In genomic region chr22:46732041-46732379, GRCh38 we compare ENCODE assay signal across 15 cellular contexts. TPM values are rescaled to one million over a fixed set of nuclear protein-coding genes. Genes with fewer than 3 reads are reported as not detected.
A peak's percentile ranks its signal among the peaks of the same experiment; 100 is the strongest.
DNase-seq lines count a peak whose midpoint lies in the region; ATAC-seq lines count a peak whose summit lies in the region.
"Had no signal": no experiment of that assay in that cellular context is flagged by ENCODE, and none has a peak within 500 bp of the region (broad histone marks: within the 10 kb centered on the region; RNA-seq: fewer than 3 reads in every experiment).

No MANE protein-coding gene starts in this region.

- no peak overlapping the region for H3K14ac ChIP-seq in neuronal stem cell (ENCODE audit: low read length)

- H2BK5ac ChIP-seq in neuronal stem cell (ENCODE audit: low read length), result no peak overlapping the region

- peaks cover 10 to 70% (median 17%) of the 10 kb centered on the region in 3 donors for H3K36me3 Mint-ChIP-seq in CD8-positive, alpha-beta memory T cell
- peaks cover 22% of the 10 kb centered on the region for H3K36me3 Mint-ChIP-seq in activated T-helper 1 cell treated with anti-CD3 and anti-CD28 coated beads, Interleukin-12 subunit alpha, Interleukin-12 subunit beta, Interleukin-2, Interleukin-4 antibody, amounts not matched to agents 30 ng/mL and 10 ng/mL and 1 ng/mL, durations not matched to agents 14 hours and 24 hours and 36 hours (ENCODE audit: low read depth)

- H2BK120ac ChIP-seq in neuronal stem cell (ENCODE audit: low read depth, low read length), result no peak overlapping the region

- H3K4me3 Mint-ChIP-seq in CD8-positive, alpha-beta memory T cell, result peak overlapping the region in 5 of 7 donors; percentile 21 to 85 (median 69)
- no peak overlapping the region for H3K4me3 Mint-ChIP-seq in activated T-helper 1 cell treated with anti-CD3 and anti-CD28 coated beads, Interleukin-12 subunit alpha, Interleukin-12 subunit beta, Interleukin-2, Interleukin-4 antibody, amounts not matched to agents 30 ng/mL and 10 ng/mL and 1 ng/mL, durations not matched to agents 14 hours and 24 hours and 36 hours
- H3K4me3 Mint-ChIP-seq: activated B cell treated with CpG ODN at 0.5 μM for 24 hours had no signal

- H3K9ac ChIP-seq in neuronal stem cell (ENCODE audit: low read depth, low read length, poor library complexity), result no peak overlapping the region

- H2BK15ac ChIP-seq in neuronal stem cell (ENCODE audit: low read length), result no peak overlapping the region

- no peaks in the 10 kb centered on the region for H3K9me3 Mint-ChIP-seq in CD8-positive, alpha-beta memory T cell
- no peaks in the 10 kb centered on the region for H3K9me3 Mint-ChIP-seq in activated T-helper 1 cell treated with anti-CD3 and anti-CD28 coated beads, Interleukin-12 subunit alpha, Interleukin-12 subunit beta, Interleukin-2, Interleukin-4 antibody, amounts not matched to agents 30 ng/mL and 10 ng/mL and 1 ng/mL, durations not matched to agents 14 hours and 24 hours and 36 hours
- H3K9me3 Mint-ChIP-seq: activated B cell treated with CpG ODN at 0.5 μM for 24 hours had no signal

- H3K4me3 ChIP-seq in CD8-positive, alpha-beta memory T cell (ENCODE audit: low read length), result no peak overlapping the region
- no peak overlapping the region for H3K4me3 ChIP-seq in neuronal stem cell (ENCODE audit: low read length in 2 of 2)

- no CpG with 5 or more reads among the region's 14 CpGs for WGBS in neuronal stem cell (ENCODE audit: extremely low coverage in 2 of 2, insufficient read length in 2 of 2, insufficient replicate concordance in 1 of 2), 2 donors

- H3K27ac Mint-ChIP-seq in CD8-positive, alpha-beta memory T cell, result peak overlapping the region in 6 of 8 donors; percentile 92 to 100 (median 94)
- peak overlapping the region; percentile 40 for H3K27ac Mint-ChIP-seq in activated T-helper 1 cell treated with anti-CD3 and anti-CD28 coated beads, Interleukin-12 subunit alpha, Interleukin-12 subunit beta, Interleukin-2, Interleukin-4 antibody, amounts not matched to agents 30 ng/mL and 10 ng/mL and 1 ng/mL, durations not matched to agents 14 hours and 24 hours and 36 hours
- H3K27ac Mint-ChIP-seq: activated B cell treated with CpG ODN at 0.5 μM for 24 hours had no signal

- DNase-seq in CD8-positive, alpha-beta memory T cell, result no peak
- no peak for DNase-seq in activated T-helper 1 cell treated with anti-CD3 and anti-CD28 coated beads, Interleukin-12 subunit alpha, Interleukin-12 subunit beta, Interleukin-2, Interleukin-4 antibody, amounts not matched to agents 30 ng/mL and 10 ng/mL and 1 ng/mL, durations not matched to agents 14 hours and 24 hours and 36 hours (ENCODE audit: low spot score)
- DNase-seq in left ventricle myocardium superior, result no peak
- no peak for DNase-seq in neuronal stem cell (ENCODE audit: low spot score)
- no peak for DNase-seq in NCI-H2107 treated with DMSO at 0.1 percent for 48 hours (lab: John Stamatoyannopoulos, UW; ENCODE audit: unreplicated experiment)
- no peak for DNase-seq in dermis blood vessel endothelial cell
- no peak for DNase-seq in activated CD4-positive, alpha-beta T cell treated with anti-CD3 and anti-CD28 coated beads, Interleukin-2, amount 50 U/mL, for 1 hour
- no peak for DNase-seq in activated gamma-delta T cell (lab: John Stamatoyannopoulos, UW)
- DNase-seq: activated B cell treated with CpG ODN at 0.5 μM for 24 hours; central memory CD4-positive, alpha-beta T cell; erythroblast; midbrain; NCI-H2081 treated with DMSO at 0.1 percent for 48 hours; stimulated activated CD4-positive, alpha-beta T cell treated with anti-CD3 and anti-CD28 coated beads, Interleukin-4, amount 100 ng/mL, for 24 hours; stimulated activated naive CD4-positive, alpha-beta T cell had no signal

- no peak overlapping the region for H3K27ac ChIP-seq in CD8-positive, alpha-beta memory T cell (ENCODE audit: low read depth, low read length)
- H3K27ac ChIP-seq in neuronal stem cell (replicated peaks; ENCODE audit: low read length), result no peak overlapping the region

- peak overlapping the region; percentile 70 for H3K18ac ChIP-seq in neuronal stem cell (ENCODE audit: low read length)

- POLR2A ChIA-PET in CD8-positive, alpha-beta memory T cell (lab: Charles Lee), result no interaction called here

- no peak overlapping the region for H4K91ac ChIP-seq in neuronal stem cell (ENCODE audit: low read depth, low read length, poor library complexity)

- H3K27me3 ChIP-seq in CD8-positive, alpha-beta memory T cell (ENCODE audit: insufficient read depth, low read length, poor library complexity, severe bottlenecking), result no peaks in the 10 kb centered on the region
- H3K27me3 ChIP-seq in neuronal stem cell (ENCODE audit: control insufficient read depth in 3 of 3, insufficient read depth in 3 of 3, low read depth in 1 of 3, low read length in 3 of 3), result no peaks in the 10 kb centered on the region

- H3K4me1 ChIP-seq in CD8-positive, alpha-beta memory T cell (ENCODE audit: insufficient read depth, low read length), result peaks cover 50% of the 10 kb centered on the region
- peaks cover 14 to 29% of the 10 kb centered on the region in 2 donors for H3K4me1 ChIP-seq in neuronal stem cell (ENCODE audit: control insufficient read depth in 2 of 2, insufficient read depth in 1 of 2, low read depth in 1 of 2, low read length in 2 of 2)

- H4K8ac ChIP-seq in neuronal stem cell (ENCODE audit: low read depth, low read length), result no peak overlapping the region

- peaks cover 19% of the 10 kb centered on the region for H3K79me1 ChIP-seq in neuronal stem cell (ENCODE audit: low read depth, low read length)

- H3K4me2 ChIP-seq in neuronal stem cell (ENCODE audit: insufficient read depth, low read length, poor library complexity, severe bottlenecking), result no peak overlapping the region

- H3K27me3 Mint-ChIP-seq in CD8-positive, alpha-beta memory T cell, result peaks cover 0 to 3% of the 10 kb centered on the region in 2 donors
- no peaks in the 10 kb centered on the region for H3K27me3 Mint-ChIP-seq in activated T-helper 1 cell treated with anti-CD3 and anti-CD28 coated beads, Interleukin-12 subunit alpha, Interleukin-12 subunit beta, Interleukin-2, Interleukin-4 antibody, amounts not matched to agents 30 ng/mL and 10 ng/mL and 1 ng/mL, durations not matched to agents 14 hours and 24 hours and 36 hours (ENCODE audit: insufficient read depth)
- H3K27me3 Mint-ChIP-seq: activated B cell treated with CpG ODN at 0.5 μM for 24 hours had no signal

- H3K9me3 ChIP-seq in CD8-positive, alpha-beta memory T cell (ENCODE audit: low read length), result no peaks in the 10 kb centered on the region
- no peaks in the 10 kb centered on the region for H3K9me3 ChIP-seq in neuronal stem cell (replicated peaks in 1 of 2; ENCODE audit: control insufficient read depth in 2 of 2, insufficient read depth in 1 of 2, low read depth in 1 of 2, low read length in 2 of 2)

- intact Hi-C loops in activated T-helper 1 cell treated with anti-CD3 and anti-CD28 coated beads, Interleukin-12 subunit alpha, Interleukin-12 subunit beta, Interleukin-2, Interleukin-4 antibody, amounts not matched to agents 30 ng/mL and 10 ng/mL and 1 ng/mL, durations not matched to agents 14 hours and 24 hours and 36 hours (cut with micrococcal nuclease), result no loop called here
- intact Hi-C loops in left ventricle myocardium superior (cut with micrococcal nuclease), result loop anchor here (10.0 kb wide), 1 partner anchor 47 kb away; no protein-coding TSS in a partner anchor

- H2BK12ac ChIP-seq in neuronal stem cell (ENCODE audit: low read length), result no peak overlapping the region

- H3K36me3 ChIP-seq in CD8-positive, alpha-beta memory T cell (ENCODE audit: insufficient read depth, low read length), result peaks cover 5% of the 10 kb centered on the region
- peaks cover 14 to 65% of the 10 kb centered on the region in 2 donors for H3K36me3 ChIP-seq in neuronal stem cell (replicated peaks in 1 of 2; ENCODE audit: control insufficient read depth in 2 of 2, insufficient read depth in 2 of 2, low read length in 2 of 2)

- CTCF ChIA-PET in CD8-positive, alpha-beta memory T cell (lab: Charles Lee), result interaction anchor here (1.6 to 1.9 kb wide), 2 partner anchors 26 to 27 kb away, joined by 4 to 8 read pairs; no protein-coding TSS in a partner anchor

- no peak overlapping the region for H3K4ac ChIP-seq in neuronal stem cell (ENCODE audit: low read length)

- peak; percentile 5 for ATAC-seq in left ventricle myocardium superior

- no peak overlapping the region for H2AK5ac ChIP-seq in neuronal stem cell (ENCODE audit: low read depth, low read length)

- H2AFZ ChIP-seq in neuronal stem cell (ENCODE audit: low read length), result no peak overlapping the region

- H3K4me1 Mint-ChIP-seq in CD8-positive, alpha-beta memory T cell, result peaks cover 55 to 82% (median 79%) of the 10 kb centered on the region in 3 donors
- H3K4me1 Mint-ChIP-seq in activated T-helper 1 cell treated with anti-CD3 and anti-CD28 coated beads, Interleukin-12 subunit alpha, Interleukin-12 subunit beta, Interleukin-2, Interleukin-4 antibody, amounts not matched to agents 30 ng/mL and 10 ng/mL and 1 ng/mL, durations not matched to agents 14 hours and 24 hours and 36 hours (ENCODE audit: low read depth), result peaks cover 44% of the 10 kb centered on the region

- H3K23ac ChIP-seq in neuronal stem cell (ENCODE audit: low read depth, low read length, poor library complexity), result no peak overlapping the region

RNA-seq across cellular contexts. Expression of gene CERK, which starts 6.0 kb away (rescaled TPM):
- total RNA-seq in CD8-positive, alpha-beta memory T cell, result 10 to 100 TPM; 64.3 to 64.5 TPM
- 108 TPM for polyA plus RNA-seq in CD8-positive, alpha-beta memory T cell
- 69.6 and 76.5 TPM in 2 replicates for total RNA-seq in activated T-helper 1 cell treated with anti-CD3 and anti-CD28 coated beads, Interleukin-12 subunit alpha, Interleukin-12 subunit beta, Interleukin-2, Interleukin-4 antibody, amounts not matched to agents 30 ng/mL and 10 ng/mL and 1 ng/mL, durations not matched to agents 14 hours and 24 hours and 36 hours
- 87.5 TPM for total RNA-seq in left ventricle myocardium superior
- polyA plus RNA-seq in neuronal stem cell (2013, experiment 1 of 2), result 50.9 TPM
- 51.4 TPM for polyA plus RNA-seq in neuronal stem cell (2013, experiment 2 of 2)
- total RNA-seq in dermis blood vessel endothelial cell, result 87.8 and 106 TPM in 2 replicates

RNA-seq across cellular contexts. Expression of gene TBC1D22A, which starts 30.4 kb away (rescaled TPM):
- total RNA-seq in CD8-positive, alpha-beta memory T cell, result 10 to 100 TPM; 34.0 to 34.8 TPM
- 26.6 TPM for polyA plus RNA-seq in CD8-positive, alpha-beta memory T cell
- 42.4 and 48.1 TPM in 2 replicates for total RNA-seq in activated T-helper 1 cell treated with anti-CD3 and anti-CD28 coated beads, Interleukin-12 subunit alpha, Interleukin-12 subunit beta, Interleukin-2, Interleukin-4 antibody, amounts not matched to agents 30 ng/mL and 10 ng/mL and 1 ng/mL, durations not matched to agents 14 hours and 24 hours and 36 hours
- total RNA-seq in left ventricle myocardium superior (15.8 TPM), dermis blood vessel endothelial cell (19.4 and 23.8 TPM in 2 replicates)
- 10.2 TPM for polyA plus RNA-seq in neuronal stem cell (2013, experiment 1 of 2)
- 10.6 TPM for polyA plus RNA-seq in neuronal stem cell (2013, experiment 2 of 2)
